Comparison of ENCODE assay signal across 1 cellular context in the genomic region with DNA sequence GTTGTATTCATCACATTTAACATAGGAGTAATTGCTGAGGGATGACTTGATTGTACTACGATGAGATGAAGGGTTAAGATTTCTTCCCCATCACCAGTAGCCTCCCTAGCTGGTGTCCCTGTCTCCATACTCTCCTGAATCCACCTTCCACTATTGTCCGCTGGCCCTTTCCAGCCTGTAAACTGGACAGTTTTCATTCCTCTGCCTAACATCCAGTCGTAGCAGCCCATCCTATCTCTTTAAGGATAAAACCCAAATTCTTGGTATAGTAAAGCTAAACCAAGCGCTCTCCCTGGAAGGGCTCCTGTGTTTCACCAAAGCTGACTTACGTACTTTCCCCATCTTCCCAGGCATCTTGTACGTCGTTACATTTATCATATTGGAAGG.
TF ChIP-seq lines count a peak whose summit lies in the region.

No MANE protein-coding gene starts in this region.

TF ChIP-seq in K562, 482 proteins besides CTCF, POLR2A, EP300 and RAD21 (continues in another document):
- TF ChIP-seq, protein P1, sequence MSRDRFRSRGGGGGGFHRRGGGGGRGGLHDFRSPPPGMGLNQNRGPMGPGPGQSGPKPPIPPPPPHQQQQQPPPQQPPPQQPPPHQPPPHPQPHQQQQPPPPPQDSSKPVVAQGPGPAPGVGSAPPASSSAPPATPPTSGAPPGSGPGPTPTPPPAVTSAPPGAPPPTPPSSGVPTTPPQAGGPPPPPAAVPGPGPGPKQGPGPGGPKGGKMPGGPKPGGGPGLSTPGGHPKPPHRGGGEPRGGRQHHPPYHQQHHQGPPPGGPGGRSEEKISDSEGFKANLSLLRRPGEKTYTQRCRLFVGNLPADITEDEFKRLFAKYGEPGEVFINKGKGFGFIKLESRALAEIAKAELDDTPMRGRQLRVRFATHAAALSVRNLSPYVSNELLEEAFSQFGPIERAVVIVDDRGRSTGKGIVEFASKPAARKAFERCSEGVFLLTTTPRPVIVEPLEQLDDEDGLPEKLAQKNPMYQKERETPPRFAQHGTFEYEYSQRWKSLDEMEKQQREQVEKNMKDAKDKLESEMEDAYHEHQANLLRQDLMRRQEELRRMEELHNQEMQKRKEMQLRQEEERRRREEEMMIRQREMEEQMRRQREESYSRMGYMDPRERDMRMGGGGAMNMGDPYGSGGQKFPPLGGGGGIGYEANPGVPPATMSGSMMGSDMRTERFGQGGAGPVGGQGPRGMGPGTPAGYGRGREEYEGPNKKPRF (IDR thresholded peaks at IDR 0.05; ENCODE audit: low read depth, low read length), result no peak
- TF ChIP-seq KAT2B (IDR thresholded peaks at IDR 0.05; ENCODE audit: low read depth, low read length) (no peak), ZC3H8 (IDR thresholded peaks at IDR 0.05) (no peak), PREB (CRISPR knock-in tag; IDR thresholded peaks at IDR 0.05) (no peak), MLX (CRISPR knock-in tag; conservative IDR thresholded peaks at IDR 0.05) (no peak), NFIX (CRISPR knock-in tag; IDR thresholded peaks at IDR 0.05; ENCODE audit: low read depth) (no peak), EWSR1 (IDR thresholded peaks at IDR 0.05; ENCODE audit: borderline replicate concordance, low read depth, partially characterized antibody) (no peak), POLR2G (IDR thresholded peaks at IDR 0.05; ENCODE audit: low read depth, low read length) (no peak), EZH2 (IDR thresholded peaks at IDR 0.05; ENCODE audit: borderline replicate concordance, low read depth, low read length) (no peak), HSF4 (CRISPR knock-in tag; IDR thresholded peaks at IDR 0.05; ENCODE audit: borderline replicate concordance) (no peak), ATF6 (CRISPR knock-in tag; IDR thresholded peaks at IDR 0.05) (no peak; the same call in none of the 2 replicates), GTF2A2 (tag; IDR thresholded peaks at IDR 0.05) (no peak), NFE2L1 (tag; IDR thresholded peaks at IDR 0.05; ENCODE audit: borderline replicate concordance, low read depth) (no peak), ZC3H4 (CRISPR knock-in tag; IDR thresholded peaks at IDR 0.05; ENCODE audit: borderline replicate concordance) (no peak), FOXJ3 (CRISPR knock-in tag; IDR thresholded peaks at IDR 0.05) (no peak), ZMIZ1 (IDR thresholded peaks at IDR 0.05; ENCODE audit: low read depth in 2 of 2, low read length in 2 of 2) (no peak), ZBTB34 (CRISPR knock-in tag; IDR thresholded peaks at IDR 0.05) (no peak), ZFPM2 (CRISPR knock-in tag; IDR thresholded peaks at IDR 0.05) (no peak), MEF2D (tag; conservative IDR thresholded peaks at IDR 0.05; ENCODE audit: low read depth) (no peak), MAFK (IDR thresholded peaks at IDR 0.05; ENCODE audit: low read length) (no peak), KLF6 (CRISPR knock-in tag; IDR thresholded peaks at IDR 0.05; ENCODE audit: borderline replicate concordance) (no peak), ERF (CRISPR knock-in tag; IDR thresholded peaks at IDR 0.05) (no peak), SAFB (IDR thresholded peaks at IDR 0.05; ENCODE audit: borderline replicate concordance, low read depth, low read length) (no peak), CEBPB (tag; IDR thresholded peaks at IDR 0.05) (no peak), SIN3A (IDR thresholded peaks at IDR 0.05; ENCODE audit: borderline replicate concordance in 2 of 2, control insufficient read depth in 1 of 2, low read depth in 2 of 2, low read length in 2 of 2) (0 out of 4 replicates have a peak, but pooled peaks of 1 of the 2 experiments have one; percentile 74), ZNF668 (CRISPR knock-in tag; IDR thresholded peaks at IDR 0.05) (no peak), TEAD1 (CRISPR knock-in tag; IDR thresholded peaks at IDR 0.05) (no peak), ETS2 (tag; IDR thresholded peaks at IDR 0.05; ENCODE audit: borderline replicate concordance, poor library complexity, severe bottlenecking) (no peak), DACH1 (IDR thresholded peaks at IDR 0.05; ENCODE audit: partially characterized antibody) (no peak), KDM1A (IDR thresholded peaks at IDR 0.05) (peak in 1 of 2 experiments; percentile 41; a peak in 1 of 4 replicates), ZNF75A (CRISPR knock-in tag; IDR thresholded peaks at IDR 0.05) (no peak), RAD51 (IDR thresholded peaks at IDR 0.05; ENCODE audit: borderline replicate concordance, low read depth) (no peak), BMI1 (IDR thresholded peaks at IDR 0.05; ENCODE audit: low read length) (no peak), TOE1 (IDR thresholded peaks at IDR 0.05; ENCODE audit: borderline replicate concordance) (no peak), TOE1 (CRISPR knock-in tag; IDR thresholded peaks at IDR 0.05; ENCODE audit: borderline replicate concordance, low read depth) (0 out of 2 replicates have a peak, but pooled peaks have one; percentile 58), ARID3A (IDR thresholded peaks at IDR 0.05; ENCODE audit: borderline replicate concordance, low read depth, low read length) (no peak)
- TF ChIP-seq, protein P2, sequence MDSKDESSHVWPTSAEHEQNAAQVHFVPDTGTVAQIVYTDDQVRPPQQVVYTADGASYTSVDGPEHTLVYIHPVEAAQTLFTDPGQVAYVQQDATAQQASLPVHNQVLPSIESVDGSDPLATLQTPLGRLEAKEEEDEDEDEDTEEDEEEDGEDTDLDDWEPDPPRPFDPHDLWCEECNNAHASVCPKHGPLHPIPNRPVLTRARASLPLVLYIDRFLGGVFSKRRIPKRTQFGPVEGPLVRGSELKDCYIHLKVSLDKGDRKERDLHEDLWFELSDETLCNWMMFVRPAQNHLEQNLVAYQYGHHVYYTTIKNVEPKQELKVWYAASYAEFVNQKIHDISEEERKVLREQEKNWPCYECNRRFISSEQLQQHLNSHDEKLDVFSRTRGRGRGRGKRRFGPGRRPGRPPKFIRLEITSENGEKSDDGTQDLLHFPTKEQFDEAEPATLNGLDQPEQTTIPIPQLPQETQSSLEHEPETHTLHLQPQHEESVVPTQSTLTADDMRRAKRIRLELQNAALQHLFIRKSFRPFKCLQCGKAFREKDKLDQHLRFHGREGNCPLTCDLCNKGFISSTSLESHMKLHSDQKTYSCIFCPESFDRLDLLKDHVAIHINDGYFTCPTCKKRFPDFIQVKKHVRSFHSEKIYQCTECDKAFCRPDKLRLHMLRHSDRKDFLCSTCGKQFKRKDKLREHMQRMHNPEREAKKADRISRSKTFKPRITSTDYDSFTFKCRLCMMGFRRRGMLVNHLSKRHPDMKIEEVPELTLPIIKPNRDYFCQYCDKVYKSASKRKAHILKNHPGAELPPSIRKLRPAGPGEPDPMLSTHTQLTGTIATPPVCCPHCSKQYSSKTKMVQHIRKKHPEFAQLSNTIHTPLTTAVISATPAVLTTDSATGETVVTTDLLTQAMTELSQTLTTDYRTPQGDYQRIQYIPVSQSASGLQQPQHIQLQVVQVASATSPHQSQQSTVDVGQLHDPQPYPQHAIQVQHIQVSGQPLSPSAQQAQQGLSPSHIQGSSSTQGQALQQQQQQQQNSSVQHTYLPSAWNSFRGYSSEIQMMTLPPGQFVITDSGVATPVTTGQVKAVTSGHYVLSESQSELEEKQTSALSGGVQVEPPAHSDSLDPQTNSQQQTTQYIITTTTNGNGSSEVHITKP (IDR thresholded peaks at IDR 0.05; ENCODE audit: partially characterized antibody), result no peak
- TF ChIP-seq, protein P3, sequence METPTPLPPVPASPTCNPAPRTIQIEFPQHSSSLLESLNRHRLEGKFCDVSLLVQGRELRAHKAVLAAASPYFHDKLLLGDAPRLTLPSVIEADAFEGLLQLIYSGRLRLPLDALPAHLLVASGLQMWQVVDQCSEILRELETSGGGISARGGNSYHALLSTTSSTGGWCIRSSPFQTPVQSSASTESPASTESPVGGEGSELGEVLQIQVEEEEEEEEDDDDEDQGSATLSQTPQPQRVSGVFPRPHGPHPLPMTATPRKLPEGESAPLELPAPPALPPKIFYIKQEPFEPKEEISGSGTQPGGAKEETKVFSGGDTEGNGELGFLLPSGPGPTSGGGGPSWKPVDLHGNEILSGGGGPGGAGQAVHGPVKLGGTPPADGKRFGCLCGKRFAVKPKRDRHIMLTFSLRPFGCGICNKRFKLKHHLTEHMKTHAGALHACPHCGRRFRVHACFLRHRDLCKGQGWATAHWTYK (CRISPR knock-in tag; IDR thresholded peaks at IDR 0.05), result no peak
- TF ChIP-seq, protein P4, sequence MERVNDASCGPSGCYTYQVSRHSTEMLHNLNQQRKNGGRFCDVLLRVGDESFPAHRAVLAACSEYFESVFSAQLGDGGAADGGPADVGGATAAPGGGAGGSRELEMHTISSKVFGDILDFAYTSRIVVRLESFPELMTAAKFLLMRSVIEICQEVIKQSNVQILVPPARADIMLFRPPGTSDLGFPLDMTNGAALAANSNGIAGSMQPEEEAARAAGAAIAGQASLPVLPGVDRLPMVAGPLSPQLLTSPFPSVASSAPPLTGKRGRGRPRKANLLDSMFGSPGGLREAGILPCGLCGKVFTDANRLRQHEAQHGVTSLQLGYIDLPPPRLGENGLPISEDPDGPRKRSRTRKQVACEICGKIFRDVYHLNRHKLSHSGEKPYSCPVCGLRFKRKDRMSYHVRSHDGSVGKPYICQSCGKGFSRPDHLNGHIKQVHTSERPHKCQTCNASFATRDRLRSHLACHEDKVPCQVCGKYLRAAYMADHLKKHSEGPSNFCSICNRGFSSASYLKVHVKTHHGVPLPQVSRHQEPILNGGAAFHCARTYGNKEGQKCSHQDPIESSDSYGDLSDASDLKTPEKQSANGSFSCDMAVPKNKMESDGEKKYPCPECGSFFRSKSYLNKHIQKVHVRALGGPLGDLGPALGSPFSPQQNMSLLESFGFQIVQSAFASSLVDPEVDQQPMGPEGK (CRISPR knock-in tag; IDR thresholded peaks at IDR 0.05; ENCODE audit: borderline replicate concordance), result peak; percentile 33; the same call in 1 of the 2 replicates
